ENCODE assay signal across 9 cellular contexts in genomic region chr1:110605901-110606783, GRCh38. TPM values are rescaled to one million over a fixed set of nuclear protein-coding genes. Genes with fewer than 3 reads are reported as not detected.
DNase-seq lines count a peak whose midpoint lies in the region; ATAC-seq lines count a peak whose summit lies in the region.
"Had no signal": no experiment of that assay in that cellular context is flagged by ENCODE, and none has a peak within 500 bp of the region (broad histone marks: within the 10 kb centered on the region; RNA-seq: fewer than 3 reads in every experiment).

TSS of gene KCNA2 (minus strand) at chr1:110606358. CDS start at chr1:110604782, 1,576 bp downstream.

- H3K27ac Mint-ChIP-seq in IgD-negative memory B cell: no peak within 1 kb of the TSS
- no peak within 1 kb of the TSS for H3K27ac Mint-ChIP-seq in activated naive CD8-positive, alpha-beta T cell treated with anti-CD3 and anti-CD28 coated beads, Interleukin-2, amount 10 ng/mL, durations not matched to agents 7 days and 5 days

- ATAC-seq in activated naive CD8-positive, alpha-beta T cell treated with anti-CD3 and anti-CD28 coated beads, Interleukin-2, amount 10 ng/mL, durations not matched to agents 7 days and 5 days (ENCODE audit: low read depth): peak; percentile 25
- ATAC-seq in GM18519 (IDR thresholded peaks at IDR 0.05; ENCODE audit: low FRiP score, unreplicated experiment): no peak

- no peaks in the 10 kb centered on the region for H3K9me3 Mint-ChIP-seq in IgD-negative memory B cell
- no peaks in the 10 kb centered on the region for H3K9me3 Mint-ChIP-seq in activated naive CD8-positive, alpha-beta T cell treated with anti-CD3 and anti-CD28 coated beads, Interleukin-2, amount 10 ng/mL, durations not matched to agents 7 days and 5 days

- H3K27me3 Mint-ChIP-seq in IgD-negative memory B cell: peaks cover 43% of the 10 kb centered on the region
- peaks cover 52% of the 10 kb centered on the region for H3K27me3 Mint-ChIP-seq in activated naive CD8-positive, alpha-beta T cell treated with anti-CD3 and anti-CD28 coated beads, Interleukin-2, amount 10 ng/mL, durations not matched to agents 7 days and 5 days

- H3K4me1 Mint-ChIP-seq in IgD-negative memory B cell: peaks cover 4 to 14% (median 11%) of the 10 kb centered on the region in 3 donors
- H3K4me1 Mint-ChIP-seq in activated naive CD8-positive, alpha-beta T cell treated with anti-CD3 and anti-CD28 coated beads, Interleukin-2, amount 10 ng/mL, durations not matched to agents 7 days and 5 days: peaks cover 21% of the 10 kb centered on the region

- DNase-seq in CD1c-positive myeloid dendritic cell (ENCODE audit: extremely low spot score): peak; percentile 44
- DNase-seq in activated naive CD8-positive, alpha-beta T cell treated with anti-CD3 and anti-CD28 coated beads, Interleukin-2, amount 10 ng/mL, durations not matched to agents 7 days and 5 days: peak; percentile 45
- peak; percentile 27 for DNase-seq in hepatic stellate cell (ENCODE audit: low spot score)
- DNase-seq in posterior vena cava (ENCODE audit: low spot score): peak; percentile 81
- no peak for DNase-seq in ureter (ENCODE audit: low spot score)
- no peak for DNase-seq in NCI-H2107 (lab: John Stamatoyannopoulos, UW)

- POLR2A ChIA-PET in activated naive CD8-positive, alpha-beta T cell treated with anti-CD3 and anti-CD28 coated beads, Interleukin-2, amount 10 ng/mL, durations not matched to agents 7 days and 5 days (lab: Charles Lee): interaction anchor here (0.6 kb wide), 1 partner anchor 95 kb away, joined by 4 read pairs; no protein-coding TSS in a partner anchor

- intact Hi-C loops in posterior vena cava (cut with DNase I): loop anchor here in 1 of 2 donors (10.0 kb wide), 1 partner anchor 51 kb away; no protein-coding TSS in a partner anchor

- H3K4me3 Mint-ChIP-seq in IgD-negative memory B cell: peak within 1 kb of the TSS; percentile 84 to 92 (median 90)
- peak within 1 kb of the TSS; percentile 79 for H3K4me3 Mint-ChIP-seq in activated naive CD8-positive, alpha-beta T cell treated with anti-CD3 and anti-CD28 coated beads, Interleukin-2, amount 10 ng/mL, durations not matched to agents 7 days and 5 days

- peaks cover 3% of the 10 kb centered on the region for H3K36me3 Mint-ChIP-seq in IgD-negative memory B cell
- H3K36me3 Mint-ChIP-seq in activated naive CD8-positive, alpha-beta T cell treated with anti-CD3 and anti-CD28 coated beads, Interleukin-2, amount 10 ng/mL, durations not matched to agents 7 days and 5 days: no peaks in the 10 kb centered on the region

RNA-seq across cellular contexts. Expression of gene KCNA2, which starts in this region (rescaled TPM):
- not detected for polyA plus RNA-seq in IgD-negative memory B cell
- total RNA-seq in activated naive CD8-positive, alpha-beta T cell treated with anti-CD3 and anti-CD28 coated beads, Interleukin-2, amount 10 ng/mL, durations not matched to agents 7 days and 5 days: 1 to 10 TPM; 1.1 to 1.6 TPM
- total RNA-seq in posterior vena cava (1 to 10 TPM in 1 of 2 donors, under 1 TPM in 1; 1.00 to 2.7 TPM), ureter (2.6 TPM)
- total RNA-seq: glomerular endothelial cell had no signal

Comparison
In these comparisons a context has a peak if more than half of its experiments do, and no peak if none do; other contexts are left out.
1. DNase-seq: peak in CD1c-positive myeloid dendritic cell (single experiment), activated naive CD8-positive, alpha-beta T cell treated with anti-CD3 and anti-CD28 coated beads, Interleukin-2, amount 10 ng/mL, durations not matched to agents 7 days and 5 days (single experiment), hepatic stellate cell (single experiment) and posterior vena cava (single experiment); none in ureter (single experiment) and NCI-H2107 (single experiment).